In genomic region chr17:44159519-44160210, GRCh38 we compare ENCODE assay signal across 2 cellular contexts.
TF ChIP-seq lines count a peak whose summit lies in the region.

No MANE protein-coding gene starts in this region.

TF ChIP-seq in HepG2, 621 proteins besides CTCF, POLR2A, EP300 and RAD21:
- TF ChIP-seq MYC (CRISPR knock-in tag; IDR thresholded peaks at IDR 0.05; ENCODE audit: borderline replicate concordance) (no peak), ZKSCAN5 (CRISPR knock-in tag; IDR thresholded peaks at IDR 0.05) (no peak), ZBTB7A (CRISPR knock-in tag; IDR thresholded peaks at IDR 0.05) (no peak), ARNT (IDR thresholded peaks at IDR 0.05) (no peak), MAFK (conservative IDR thresholded peaks at IDR 0.05 in 1 of 2, IDR thresholded peaks at IDR 0.05 in 1 of 2; ENCODE audit: low read length in 2 of 2) (peak; percentile 37 to 76; a peak in 3 of 4 replicates), TBL1XR1 (IDR thresholded peaks at IDR 0.05; ENCODE audit: borderline replicate concordance, low read length, partially characterized antibody) (no peak), MAFF (IDR thresholded peaks at IDR 0.05; ENCODE audit: low read depth, low read length) (peak; percentile 59), ZBTB43 (CRISPR knock-in tag; conservative IDR thresholded peaks at IDR 0.05) (no peak), ZNF225 (CRISPR knock-in tag; IDR thresholded peaks at IDR 0.05) (no peak), ZNF263 (CRISPR knock-in tag; IDR thresholded peaks at IDR 0.05) (no peak)

TF ChIP-seq in GM12891, 5 proteins besides CTCF, POLR2A, EP300 and RAD21:
- TF ChIP-seq PAX5 (IDR thresholded peaks at IDR 0.05; ENCODE audit: insufficient read depth, low read length, severe bottlenecking) (no peak), POLR2AphosphoS5 (IDR thresholded peaks at IDR 0.05; ENCODE audit: low read depth, low read length) (no peak)
